Comparison of ENCODE assay signal across 2 cellular contexts in genomic region chr1:235351898-235352297, GRCh38.
TF ChIP-seq lines count a peak whose summit lies in the region.

No MANE protein-coding gene starts in this region.

TF ChIP-seq in HEK293, 187 proteins besides CTCF, POLR2A, EP300 and RAD21 (continued from another document):
- TF ChIP-seq ZNF37A (tag by site-specific recombination; IDR thresholded peaks at IDR 0.05) (no peak), SCRT2 (tag by site-specific recombination; IDR thresholded peaks at IDR 0.05) (peak; percentile 93), ZNF239 (tag by site-specific recombination; IDR thresholded peaks at IDR 0.05) (no peak), ZNF670 (tag by site-specific recombination; IDR thresholded peaks at IDR 0.05; ENCODE audit: low read depth) (no peak), ZNF76 (tag by site-specific recombination; IDR thresholded peaks at IDR 0.05; ENCODE audit: borderline replicate concordance, low read depth) (no peak), GLI2 (tag by site-specific recombination; IDR thresholded peaks at IDR 0.05; ENCODE audit: borderline replicate concordance, low read depth) (no peak), GFI1B (tag by site-specific recombination; IDR thresholded peaks at IDR 0.05) (no peak), ZBTB10 (tag by site-specific recombination; IDR thresholded peaks at IDR 0.05) (no peak), SCRT1 (tag by site-specific recombination; IDR thresholded peaks at IDR 0.05; ENCODE audit: borderline replicate concordance) (peak; percentile 46; the same call in 1 of the 2 replicates), ZBTB48 (tag by site-specific recombination; IDR thresholded peaks at IDR 0.05) (no peak), ZFHX2 (tag by site-specific recombination; conservative IDR thresholded peaks at IDR 0.05) (no peak), YY2 (tag by site-specific recombination; IDR thresholded peaks at IDR 0.05) (no peak), ZNF112 (tag by site-specific recombination; IDR thresholded peaks at IDR 0.05) (no peak), ZNF777 (tag by site-specific recombination; IDR thresholded peaks at IDR 0.05; ENCODE audit: borderline replicate concordance) (no peak), BCL11B (tag by site-specific recombination; IDR thresholded peaks at IDR 0.05; ENCODE audit: low read depth) (no peak), ZNF623 (tag by site-specific recombination; IDR thresholded peaks at IDR 0.05) (no peak), ZFP41 (tag by site-specific recombination; IDR thresholded peaks at IDR 0.05; ENCODE audit: borderline replicate concordance) (no peak)
TF ChIP-seq in HEK293: peak in this region for 2.

TF ChIP-seq in K562, 482 proteins besides CTCF, POLR2A, EP300 and RAD21:
- TF ChIP-seq NR2C1 (IDR thresholded peaks at IDR 0.05) (0 out of 2 replicates have a peak, but pooled peaks have one; percentile 14), NR2C1 (tag; IDR thresholded peaks at IDR 0.05) (no peak), CBFA2T3 (IDR thresholded peaks at IDR 0.05) (peak; percentile 28), KDM1A (IDR thresholded peaks at IDR 0.05) (0 out of 4 replicates have a peak, but pooled peaks have one; percentile 16 to 21), HSF4 (CRISPR knock-in tag; IDR thresholded peaks at IDR 0.05; ENCODE audit: borderline replicate concordance) (no peak), RAD51 (IDR thresholded peaks at IDR 0.05; ENCODE audit: borderline replicate concordance, low read depth) (no peak), NFIC (IDR thresholded peaks at IDR 0.05) (peak; percentile 56)
